8 cellular contexts compared by ENCODE assay signal in the genomic region with DNA sequence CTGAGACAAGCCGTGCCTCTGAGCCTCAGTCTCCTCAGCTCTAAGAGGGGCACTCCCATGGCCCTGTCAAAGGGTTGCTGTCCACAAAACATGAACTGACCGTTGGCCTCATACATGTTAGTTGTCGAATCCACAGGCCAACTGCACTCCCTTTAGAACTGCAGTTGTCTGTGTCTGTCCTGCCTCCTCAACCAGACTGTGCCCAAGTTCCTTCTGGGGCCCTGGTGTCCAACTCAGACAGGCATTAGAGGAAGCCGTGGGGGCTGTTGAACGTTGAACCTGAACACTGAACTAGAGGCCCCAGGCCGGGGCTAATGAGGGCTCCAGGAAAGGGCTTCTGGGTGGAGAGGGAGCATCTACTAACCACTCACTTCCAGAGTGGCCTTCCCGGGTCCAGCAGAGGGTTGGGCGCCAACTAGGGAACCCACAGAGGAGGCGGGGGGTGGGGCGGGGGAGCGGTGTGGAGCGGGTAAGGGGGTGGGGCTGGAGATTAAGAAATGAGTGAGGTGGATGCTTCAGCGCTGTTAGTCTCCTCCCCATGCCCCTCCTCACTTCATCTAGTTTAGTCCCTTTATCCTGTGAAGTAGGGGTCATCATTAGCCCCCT. TPM values are rescaled to one million over a fixed set of nuclear protein-coding genes. Genes with fewer than 3 reads are reported as not detected.
DNase-seq lines count a peak whose midpoint lies in the region; ATAC-seq and TF ChIP-seq lines count a peak whose summit lies in the region.

A gene with protein sequence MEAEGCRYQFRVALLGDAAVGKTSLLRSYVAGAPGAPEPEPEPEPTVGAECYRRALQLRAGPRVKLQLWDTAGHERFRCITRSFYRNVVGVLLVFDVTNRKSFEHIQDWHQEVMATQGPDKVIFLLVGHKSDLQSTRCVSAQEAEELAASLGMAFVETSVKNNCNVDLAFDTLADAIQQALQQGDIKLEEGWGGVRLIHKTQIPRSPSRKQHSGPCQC (plus strand): TSS at position 558 of the 606 bp plus-strand sequence. CDS start 247 bp downstream, outside the sequence.

- H3K9me3 ChIP-seq in hepatocyte (ENCODE audit: low read depth), result no peaks in the 10 kb centered on the region

- H3K4me2 ChIP-seq in hepatocyte, result peak within 1 kb of the TSS; percentile 94

- H3K4me3 Mint-ChIP-seq in activated T-helper 17 cell treated with anti-CD3 and anti-CD28 coated beads, Interleukin-2, amount 50 U/mL, for 72 hours, result peak within 1 kb of the TSS; percentile 52

- H3K27ac ChIP-seq in hepatocyte, result peak within 1 kb of the TSS; percentile 65

- no peaks in the 10 kb centered on the region for H3K79me2 ChIP-seq in hepatocyte

- no peak within 1 kb of the TSS for H3K27ac Mint-ChIP-seq in activated T-helper 17 cell treated with anti-CD3 and anti-CD28 coated beads, Interleukin-2, amount 50 U/mL, for 72 hours

- peaks cover 7% of the 10 kb centered on the region for H3K4me1 ChIP-seq in hepatocyte (ENCODE audit: insufficient read depth)

- 31% methylated on average over 11 of the region's 13 CpGs for WGBS in hepatocyte (ENCODE audit: low lambda C conversion rate, missing lambda C conversion rate)

- H2AFZ ChIP-seq in hepatocyte, result peak within 1 kb of the TSS; percentile 88

- no peaks in the 10 kb centered on the region for H3K27me3 ChIP-seq in hepatocyte

- H3K9me2 ChIP-seq in hepatocyte (replicated peaks; ENCODE audit: insufficient read depth), result no peaks in the 10 kb centered on the region

- peak within 1 kb of the TSS; percentile 49 for H3K4me3 ChIP-seq in hepatocyte

- TF ChIP-seq CTCF in hepatocyte (IDR thresholded peaks at IDR 0.05; ENCODE audit: poor library complexity), result no peak

- no peaks in the 10 kb centered on the region for H3K4me1 Mint-ChIP-seq in activated T-helper 17 cell treated with anti-CD3 and anti-CD28 coated beads, Interleukin-2, amount 50 U/mL, for 72 hours

- H3K27me3 Mint-ChIP-seq in activated T-helper 17 cell treated with anti-CD3 and anti-CD28 coated beads, Interleukin-2, amount 50 U/mL, for 72 hours, result peaks cover 4% of the 10 kb centered on the region

- no peaks in the 10 kb centered on the region for H4K20me1 ChIP-seq in hepatocyte (ENCODE audit: insufficient read depth, poor library complexity, severe bottlenecking)

- H3K9me3 Mint-ChIP-seq in activated T-helper 17 cell treated with anti-CD3 and anti-CD28 coated beads, Interleukin-2, amount 50 U/mL, for 72 hours, result no peaks in the 10 kb centered on the region

- H3K36me3 ChIP-seq in hepatocyte (replicated peaks; ENCODE audit: insufficient read depth, low read depth), result no peaks in the 10 kb centered on the region

- H3K36me3 Mint-ChIP-seq in activated T-helper 17 cell treated with anti-CD3 and anti-CD28 coated beads, Interleukin-2, amount 50 U/mL, for 72 hours (ENCODE audit: low read depth), result no peaks in the 10 kb centered on the region

- peak; percentile 39 for ATAC-seq in HG02798 (IDR thresholded peaks at IDR 0.05; ENCODE audit: poor library complexity, unreplicated experiment)
- peak; percentile 65 for ATAC-seq in activated T-helper 17 cell treated with anti-CD3 and anti-CD28 coated beads, Interleukin-2, amount 50 U/mL, for 72 hours (replicated peaks)
- ATAC-seq in sciatic nerve, result peak; percentile 68

- intact Hi-C loops in sciatic nerve (cut with DNase I), result no loop called here

- DNase-seq in Daoy (ENCODE audit: low read depth), result peak; percentile 37
- DNase-seq in hepatocyte (ENCODE audit: low spot score), result peak; percentile 58
- DNase-seq in sciatic nerve (ENCODE audit: low spot score), result no peak
- no peak for DNase-seq in dermis blood vessel endothelial cell
- no peak for DNase-seq in T1000 (lab: John Stamatoyannopoulos, UW)
- DNase-seq in NCI-H1105 treated with DMSO at 0.1 percent for 48 hours (lab: John Stamatoyannopoulos, UW), result no peak

RNA-seq across cellular contexts. Expression of the gene that starts here (rescaled TPM):
- total RNA-seq in Daoy (2014; rRNA removed; shearing (Covaris generic)), result 6.4 and 8.8 TPM in 2 replicates
- total RNA-seq in activated T-helper 17 cell treated with anti-CD3 and anti-CD28 coated beads, Interleukin-2, amount 50 U/mL, for 72 hours, result not detected
- total RNA-seq in hepatocyte (19.4 and 23.6 TPM in 2 replicates), sciatic nerve (5.8 TPM), dermis blood vessel endothelial cell (2.5 and 8.8 TPM in 2 replicates)
- polyA plus RNA-seq in hepatocyte, result 8.6 and 10.3 TPM in 2 replicates

Comparison
In these comparisons a context has a peak if more than half of its experiments do, and no peak if none do; other contexts are left out.
1. Peak in ATAC-seq in activated T-helper 17 cell treated with anti-CD3 and anti-CD28 coated beads, Interleukin-2, amount 50 U/mL, for 72 hours; RNA of the gene not detected or under 1 TPM.
2. DNase-seq: peak in Daoy (single experiment) and hepatocyte (single experiment); none in sciatic nerve (single experiment), dermis blood vessel endothelial cell (single experiment), T1000 (single experiment) and NCI-H1105 treated with DMSO at 0.1 percent for 48 hours (single experiment).
3. Peak in every context shown above with its lines, with median percentiles within 50 percentile points of each other: ATAC-seq.